Comparison of ENCODE assay signal across 14 cellular contexts in genomic region chr9:4327504-4328191, GRCh38. TPM values are rescaled to one million over a fixed set of nuclear protein-coding genes. Genes with fewer than 3 reads are reported as not detected.
DNase-seq lines count a peak whose midpoint lies in the region; ATAC-seq, FAIRE-seq and TF ChIP-seq lines count a peak whose summit lies in the region.
"Had no signal": no experiment of that assay in that cellular context is flagged by ENCODE, and none has a peak within 500 bp of the region (broad histone marks: within the 10 kb centered on the region; RNA-seq: fewer than 3 reads in every experiment).

No MANE protein-coding gene starts in this region.

- H3K9me3 ChIP-seq in HepG2 (ENCODE audit: low read length): no peaks in the 10 kb centered on the region
- H3K9me3 ChIP-seq: esophagus squamous epithelium had no signal

- no peak overlapping the region for H3K4me3 Mint-ChIP-seq in immature natural killer cell

- CTCF ChIA-PET in HepG2 (lab: Yijun Ruan, JAX; ENCODE audit: low intra/inter-chr PET ratio, low total read pairs): no interaction called here

- POLR2A ChIA-PET in HepG2 (lab: Yijun Ruan, JAX): no interaction called here

- ATAC-seq in HepG2: no peak
- no peak for ATAC-seq in GM21529 (IDR thresholded peaks at IDR 0.05; ENCODE audit: unreplicated experiment)
- ATAC-seq: left colon had no signal

- 37% methylated on average over 10 of the region's 11 CpGs for WGBS in HepG2 (ENCODE audit: low lambda C conversion rate)

- no peaks in the 10 kb centered on the region for H3K4me1 Mint-ChIP-seq in immature natural killer cell

- no TSS peak for BruUV-seq in HepG2 (replicated peaks; lab: Mats Ljungman, UMichigan)

- no peak for FAIRE-seq in HepG2 (lab: Jason Lieb, UNC)

- TF ChIP-seq EP300 in Ishikawa (IDR thresholded peaks at IDR 0.05; ENCODE audit: borderline replicate concordance) (no peak), HepG2 (IDR thresholded peaks at IDR 0.05; ENCODE audit: low read depth in 2 of 2, low read length in 2 of 2) (no peak), HepG2 (CRISPR knock-in tag; IDR thresholded peaks at IDR 0.05; ENCODE audit: borderline replicate concordance) (no peak)

- no peaks in the 10 kb centered on the region for H4K20me1 ChIP-seq in HepG2 (ENCODE audit: insufficient read depth, low read length)

- no peak overlapping the region for H3K4me2 ChIP-seq in HepG2 (ENCODE audit: low read depth, low read length)

- TF ChIP-seq RAD21 in Ishikawa (IDR thresholded peaks at IDR 0.05; ENCODE audit: low read depth): peak; percentile 26; the same call in 1 of the 2 replicates
- no peak for TF ChIP-seq RAD21 in HepG2 (CRISPR knock-in tag; IDR thresholded peaks at IDR 0.05)

- in situ Hi-C loops in brain microvascular endothelial cell (cut with HindIII; ENCODE audit: low pct_ligation_motif_present, low sequenced_read_pairs): loop anchor here (25.0 kb wide), 1 partner anchor 215 kb away; no protein-coding TSS in a partner anchor
- in situ Hi-C loops in HepG2 (cut with HindIII; ENCODE audit: extremely low pct_ligation_motif_present, low pct_unique_long_range_greater_than_20kb): no loop called here

- DNase-seq in AG09309 (ENCODE audit: low read depth) (peak; percentile 5), brain microvascular endothelial cell (no peak), HepG2 (ENCODE audit: low spot score) (no peak), NCI-H1048 (lab: John Stamatoyannopoulos, UW) (no peak), immature natural killer cell (no peak), SKM-1 treated with dmso at 0.1 percent for 144 hours (lab: John Stamatoyannopoulos, UW; ENCODE audit: unreplicated experiment) (no peak)
- DNase-seq: activated T-cell treated with anti-CD3 and anti-CD28 coated beads for 4 hours; esophagus squamous epithelium; left colon; nucleus accumbens; stimulated activated CD4-positive, alpha-beta T cell treated with anti-CD3 and anti-CD28 coated beads, Interleukin-2, amount 100 ng/mL, for 48 hours; T-helper 2 cell had no signal

- H3K4me3 ChIP-seq in AG09309 (ENCODE audit: control insufficient read depth, low read depth, low read length) (no peak overlapping the region), brain microvascular endothelial cell (ENCODE audit: low read depth, low read length) (no peak overlapping the region), HepG2 (replicated peaks in 1 of 3; ENCODE audit: insufficient read depth in 1 of 3, low read depth in 2 of 3, low read length in 3 of 3) (no peak overlapping the region)
- H3K4me3 ChIP-seq: esophagus squamous epithelium had no signal

- no peaks in the 10 kb centered on the region for H3K4me1 ChIP-seq in HepG2 (ENCODE audit: insufficient read depth, low read length)

- H3K79me2 ChIP-seq in HepG2 (ENCODE audit: insufficient read depth, low read length): no peaks in the 10 kb centered on the region

- H3K36me3 ChIP-seq in brain microvascular endothelial cell (replicated peaks) (no peaks in the 10 kb centered on the region), HepG2 (replicated peaks in 1 of 2; ENCODE audit: control insufficient read depth in 1 of 2, insufficient read depth in 2 of 2, low read length in 2 of 2) (no peaks in the 10 kb centered on the region)
- H3K36me3 ChIP-seq: esophagus squamous epithelium had no signal

- no peak overlapping the region for H2AFZ ChIP-seq in HepG2 (ENCODE audit: low read length)

- H3K36me3 Mint-ChIP-seq in immature natural killer cell: no peaks in the 10 kb centered on the region

- no peaks in the 10 kb centered on the region for H3K9me3 Mint-ChIP-seq in immature natural killer cell

- TF ChIP-seq CTCF in AG09309 (IDR thresholded peaks at IDR 0.05; ENCODE audit: control insufficient read depth, insufficient read depth, low read depth, low read length, missing control alignments) (peak; percentile 21), brain microvascular endothelial cell (IDR thresholded peaks at IDR 0.05; ENCODE audit: low read depth, low read length, missing control alignments) (peak; percentile 48), HepG2 (CRISPR knock-in tag; IDR thresholded peaks at IDR 0.05) (0 out of 2 replicates have a peak, but pooled peaks have one; percentile 17)

- H3K27ac ChIP-seq in brain microvascular endothelial cell (no peak overlapping the region), HepG2 (ENCODE audit: extremely low read length, insufficient read depth, low read length) (no peak overlapping the region)
- H3K27ac ChIP-seq: esophagus squamous epithelium had no signal

- H3K27ac Mint-ChIP-seq in immature natural killer cell: no peak overlapping the region

- intact Hi-C loops in HepG2 (cut with micrococcal nuclease; ENCODE audit: unreplicated experiment): no loop called here

- H3K27me3 ChIP-seq in brain microvascular endothelial cell (replicated peaks): no peaks in the 10 kb centered on the region
- H3K27me3 ChIP-seq in HepG2 (ENCODE audit: control insufficient read depth in 1 of 2, insufficient read depth in 2 of 2, low read length in 2 of 2): no peaks in the 10 kb centered on the region
- H3K27me3 ChIP-seq: esophagus squamous epithelium had no signal

- H3K27me3 Mint-ChIP-seq in immature natural killer cell (ENCODE audit: low read depth in 3 of 3): peaks cover 0 to 12% (median 1%) of the 10 kb centered on the region in 3 donors

- no peak overlapping the region for H3K9ac ChIP-seq in HepG2 (ENCODE audit: insufficient read depth, low read depth, low read length)

- no peak for TF ChIP-seq POLR2A in HepG2 (IDR thresholded peaks at IDR 0.05; ENCODE audit: insufficient read depth in 1 of 2, low read depth in 2 of 2, low read length in 2 of 2)

TF ChIP-seq in Ishikawa, 13 proteins besides CTCF, POLR2A, EP300 and RAD21 (continues in another document):
- TF ChIP-seq CREB1 (IDR thresholded peaks at IDR 0.05; ENCODE audit: low read depth) (no peak), YY1 (IDR thresholded peaks at IDR 0.05; ENCODE audit: low read depth) (no peak), MAX (IDR thresholded peaks at IDR 0.05) (no peak), EGR1 (IDR thresholded peaks at IDR 0.05) (no peak), FOXM1 (IDR thresholded peaks at IDR 0.05; ENCODE audit: borderline replicate concordance, low read depth) (no peak), TCF12 (IDR thresholded peaks at IDR 0.05; ENCODE audit: low read depth) (no peak), USF1 (IDR thresholded peaks at IDR 0.05) (no peak)

TF ChIP-seq in HepG2, 621 proteins besides CTCF, POLR2A, EP300 and RAD21 (continues in another document):
- TF ChIP-seq ZNF607 (CRISPR knock-in tag; IDR thresholded peaks at IDR 0.05; ENCODE audit: borderline replicate concordance) (no peak), ZNF24 (IDR thresholded peaks at IDR 0.05) (no peak), ZNF335 (CRISPR knock-in tag; IDR thresholded peaks at IDR 0.05) (no peak), TOPORS (CRISPR knock-in tag; IDR thresholded peaks at IDR 0.05) (no peak), PHB2 (IDR thresholded peaks at IDR 0.05; ENCODE audit: partially characterized antibody) (no peak), ZNF17 (CRISPR knock-in tag; IDR thresholded peaks at IDR 0.05) (no peak), ARID3A (IDR thresholded peaks at IDR 0.05; ENCODE audit: low read depth, low read length) (no peak)

RNA-seq across cellular contexts. Expression of gene GLIS3, which starts 27.8 kb away (rescaled TPM):
- total RNA-seq in HepG2 (2016; rRNA removed; fragmentation: Illumina TruSeq; extraction: Trizol): 0.02 TPM in 1 of 2 replicates, not detected in the other
- total RNA-seq in HepG2 (2016; cell fraction: cytosol; rRNA removed; fragmentation: Illumina TruSeq; extraction: Trizol; ENCODE audit: low read depth): 0.53 and 0.61 TPM in 2 replicates
- total RNA-seq in HepG2 (2016; cell fraction: insoluble cytoplasmic fraction; rRNA removed; fragmentation: Illumina TruSeq; extraction: Trizol): 0.07 and 0.15 TPM in 2 replicates
- 0.14 and 0.40 TPM in 2 replicates for total RNA-seq in HepG2 (2016; cell fraction: membrane; rRNA removed; fragmentation: Illumina TruSeq; extraction: Trizol)
- total RNA-seq in HepG2 (2016; cell fraction: nucleus; rRNA removed; fragmentation: Illumina TruSeq; extraction: Trizol): 0.25 TPM in 1 of 2 replicates, not detected in the other
- polyA plus RNA-seq in HepG2 (2011; rRNA removed) (0.13 and 0.17 TPM in 2 replicates), immature natural killer cell (1 to 10 TPM in 1 of 3 donors, not detected in 2; 1.0 TPM)
- polyA plus RNA-seq in HepG2 (2011; cell fraction: cytosol; rRNA removed): 0.03 and 0.04 TPM in 2 replicates
- 0.50 and 0.66 TPM in 2 replicates for polyA plus RNA-seq in HepG2 (2011; cell fraction: nucleus; rRNA removed)
- 0.47 and 0.68 TPM in 2 replicates for polyA plus RNA-seq in HepG2 (2012)
- not detected in 2 replicates for polyA plus RNA-seq in HepG2 (2016; cell fraction: cytosol; fragmentation: Illumina TruSeq; extraction: Trizol; ENCODE audit: low read depth)
- polyA plus RNA-seq in HepG2 (2016; cell fraction: insoluble cytoplasmic fraction; fragmentation: Illumina TruSeq; extraction: Trizol; ENCODE audit: low read depth): 0.10 TPM in 1 of 2 replicates, not detected in the other
- not detected in 2 replicates for polyA plus RNA-seq in HepG2 (2016; cell fraction: membrane; fragmentation: Illumina TruSeq; extraction: Trizol; ENCODE audit: low read depth)
- polyA plus RNA-seq in HepG2 (2016; cell fraction: nucleus; fragmentation: Illumina TruSeq; extraction: Trizol; ENCODE audit: insufficient read depth, low read depth): not detected in 2 replicates
- 2.3 and 31.4 TPM in 2 replicates for polyA minus RNA-seq in HepG2 (2011; rRNA and poly(A)+ RNA removed; ENCODE audit: low replicate concordance)
- 0.30 TPM in 1 of 2 replicates, not detected in the other for polyA minus RNA-seq in HepG2 (2011; cell fraction: cytosol; rRNA and poly(A)+ RNA removed)
- polyA minus RNA-seq in HepG2 (2011; cell fraction: nucleus; rRNA and poly(A)+ RNA removed): 3.9 and 4.0 TPM in 2 replicates
